In the genomic region with DNA sequence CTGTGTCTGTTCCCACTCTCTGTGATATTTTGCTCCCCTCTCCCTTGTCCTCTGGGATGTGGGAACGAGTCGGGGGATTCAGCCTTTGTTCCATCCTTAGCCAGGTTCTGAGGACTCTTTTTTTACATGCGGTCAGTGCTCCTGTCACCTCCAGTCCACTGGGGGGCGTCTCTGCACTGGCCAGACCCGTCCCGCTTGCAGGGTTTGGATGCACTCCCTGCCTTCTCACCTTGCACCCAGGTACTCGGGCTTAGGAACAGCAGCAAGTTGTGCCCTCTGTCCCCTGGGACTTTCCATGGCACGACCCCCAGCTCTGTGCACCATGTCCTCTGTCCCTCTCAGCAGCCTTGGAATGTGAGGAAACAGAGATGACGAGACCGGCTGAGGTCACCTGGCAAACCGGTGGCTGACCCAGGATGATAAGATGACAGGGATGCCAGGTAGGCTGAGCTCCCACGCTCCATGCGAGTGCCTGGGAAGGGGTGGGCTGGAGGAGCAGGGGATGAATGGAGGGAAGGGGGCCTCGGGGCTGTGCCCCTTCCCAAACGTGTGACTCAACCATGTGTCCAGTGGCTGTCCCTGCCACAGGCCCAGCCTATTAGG, we compare ENCODE assay signal across 1 cellular context.
TF ChIP-seq lines count a peak whose summit lies in the region.

No MANE protein-coding gene starts in this region.

TF ChIP-seq in HepG2, 621 proteins besides CTCF, POLR2A, EP300 and RAD21 (continued from another document):
- TF ChIP-seq ZNF503 (CRISPR knock-in tag; IDR thresholded peaks at IDR 0.05) (no peak), GTF2F1 (IDR thresholded peaks at IDR 0.05; ENCODE audit: low read length) (no peak), HOXD1 (CRISPR knock-in tag; IDR thresholded peaks at IDR 0.05) (no peak), CEBPB (IDR thresholded peaks at IDR 0.05; ENCODE audit: borderline replicate concordance, low read depth, low read length) (no peak), ARNT2 (CRISPR knock-in tag; IDR thresholded peaks at IDR 0.05; ENCODE audit: low read depth) (peak; percentile 36; the same call in 1 of the 2 replicates), E2F5 (CRISPR knock-in tag; conservative IDR thresholded peaks at IDR 0.05) (no peak), RFX1 (IDR thresholded peaks at IDR 0.05) (no peak), ZNF672 (CRISPR knock-in tag; IDR thresholded peaks at IDR 0.05) (no peak), BHLHE40 (IDR thresholded peaks at IDR 0.05; ENCODE audit: low read length) (no peak), ZNF761 (CRISPR knock-in tag; conservative IDR thresholded peaks at IDR 0.05) (no peak), NFYB (CRISPR knock-in tag; IDR thresholded peaks at IDR 0.05) (no peak), MYC (CRISPR knock-in tag; IDR thresholded peaks at IDR 0.05; ENCODE audit: borderline replicate concordance) (peak; percentile 30; the same call in 1 of the 2 replicates)
- TF ChIP-seq, protein P1, sequence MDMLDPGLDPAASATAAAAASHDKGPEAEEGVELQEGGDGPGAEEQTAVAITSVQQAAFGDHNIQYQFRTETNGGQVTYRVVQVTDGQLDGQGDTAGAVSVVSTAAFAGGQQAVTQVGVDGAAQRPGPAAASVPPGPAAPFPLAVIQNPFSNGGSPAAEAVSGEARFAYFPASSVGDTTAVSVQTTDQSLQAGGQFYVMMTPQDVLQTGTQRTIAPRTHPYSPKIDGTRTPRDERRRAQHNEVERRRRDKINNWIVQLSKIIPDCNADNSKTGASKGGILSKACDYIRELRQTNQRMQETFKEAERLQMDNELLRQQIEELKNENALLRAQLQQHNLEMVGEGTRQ (IDR thresholded peaks at IDR 0.05; ENCODE audit: low read depth, low read length), result no peak
- TF ChIP-seq, protein P1 (CRISPR knock-in tag; IDR thresholded peaks at IDR 0.05; ENCODE audit: borderline replicate concordance), result no peak
TF ChIP-seq in HepG2: peak in this region for 18.
